21 cellular contexts compared by ENCODE assay signal in the genomic region with DNA sequence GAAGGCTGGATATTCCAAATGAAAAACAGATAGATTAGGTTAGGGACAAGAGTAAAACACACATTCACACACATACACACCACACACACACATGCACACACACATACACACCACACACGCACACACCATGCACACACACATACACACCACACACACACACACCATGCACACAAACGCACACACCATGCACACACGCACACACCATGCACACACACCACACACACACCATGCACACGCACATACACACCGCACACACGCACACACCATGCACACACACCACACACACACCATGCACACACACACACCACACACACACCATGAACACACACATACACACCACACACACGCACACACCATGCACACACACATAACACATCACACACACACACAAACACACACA.
DNase-seq lines count a peak whose midpoint lies in the region; ATAC-seq, FAIRE-seq and TF ChIP-seq lines count a peak whose summit lies in the region.
"Had no signal": no experiment of that assay in that cellular context is flagged by ENCODE, and none has a peak within 500 bp of the region (broad histone marks: within the 10 kb centered on the region; RNA-seq: fewer than 3 reads in every experiment).

No MANE protein-coding gene starts in this region.

- H3K27ac Mint-ChIP-seq in T-cell, result no peak overlapping the region
- H3K27ac Mint-ChIP-seq in Caco-2 (ENCODE audit: unreplicated experiment), result no peak overlapping the region
- H3K27ac Mint-ChIP-seq: CD4-positive, CD25-positive, alpha-beta regulatory T cell; CD8-positive, alpha-beta memory T cell; GM23338; IgD-negative memory B cell had no signal

- SMC1A ChIA-PET in GM12878 (lab: Charles Lee; ENCODE audit: uncharacterized antibody, unreplicated experiment), result no interaction called here

- intact Hi-C loops in GM12878 (cut with micrococcal nuclease; ENCODE audit: unreplicated experiment), result no loop called here
- intact Hi-C loops in Caco-2 (cut with micrococcal nuclease; ENCODE audit: unreplicated experiment), result no loop called here

- H2BK5ac ChIP-seq in neuronal stem cell (ENCODE audit: low read length), result no peak overlapping the region

- TF ChIP-seq EP300 in GM12878 (IDR thresholded peaks at IDR 0.05; ENCODE audit: borderline replicate concordance in 1 of 2, control insufficient read depth in 1 of 2, low read depth in 2 of 2, low read length in 2 of 2), result no peak

- no peaks in the 10 kb centered on the region for H3K36me3 ChIP-seq in HEK293 (ENCODE audit: control insufficient read depth in 2 of 2, insufficient read depth in 1 of 2, low read length in 2 of 2)
- H3K36me3 ChIP-seq in GM12878 (ENCODE audit: control insufficient read depth in 2 of 2, insufficient read depth in 2 of 2, low read length in 1 of 2), result no peaks in the 10 kb centered on the region
- H3K36me3 ChIP-seq in neuronal stem cell (replicated peaks in 1 of 2; ENCODE audit: control insufficient read depth in 2 of 2, insufficient read depth in 2 of 2, low read length in 2 of 2), result peaks cover 0 to 2% of the 10 kb centered on the region in 2 donors
- no peaks in the 10 kb centered on the region for H3K36me3 ChIP-seq in Caco-2 (ENCODE audit: control insufficient read depth, insufficient read depth, low read length)
- H3K36me3 ChIP-seq: BE2C had no signal

- H3K4ac ChIP-seq in neuronal stem cell (ENCODE audit: low read length), result peak overlapping the region; percentile 2

- H4K8ac ChIP-seq in neuronal stem cell (ENCODE audit: low read depth, low read length), result no peak overlapping the region

- no peak for FAIRE-seq in GM12878 (lab: Jason Lieb, UNC)
- FAIRE-seq: A204.1, D721Med, G401.6 had no signal

- H3K79me2 ChIP-seq in GM12878 (ENCODE audit: control insufficient read depth, insufficient read depth, low read length), result no peaks in the 10 kb centered on the region

- H3K36me3 Mint-ChIP-seq in T-cell (no peaks in the 10 kb centered on the region), Caco-2 (ENCODE audit: insufficient read depth, unreplicated experiment) (no peaks in the 10 kb centered on the region)
- H3K36me3 Mint-ChIP-seq: CD4-positive, CD25-positive, alpha-beta regulatory T cell; CD8-positive, alpha-beta memory T cell; IgD-negative memory B cell had no signal

- no peak overlapping the region for H2BK15ac ChIP-seq in neuronal stem cell (ENCODE audit: low read length)

- peak overlapping the region; percentile 98 for H3K14ac ChIP-seq in neuronal stem cell (ENCODE audit: low read length)

- no peaks in the 10 kb centered on the region for H3K79me1 ChIP-seq in neuronal stem cell (ENCODE audit: low read depth, low read length)

- H3K4me3 ChIP-seq in HEK293 (ENCODE audit: low read depth, low read length), result no peak overlapping the region
- H3K4me3 ChIP-seq in GM12878, result no peak overlapping the region
- H3K4me3 ChIP-seq in neuronal stem cell (ENCODE audit: low read length in 2 of 2), result peak overlapping the region in 1 of 2 donors; percentile 63
- no peak overlapping the region for H3K4me3 ChIP-seq in Caco-2 (ENCODE audit: low read depth, low read length)
- H3K4me3 ChIP-seq: GM23338 had no signal

- H3K18ac ChIP-seq in neuronal stem cell (ENCODE audit: low read length), result no peak overlapping the region

- H4K20me1 ChIP-seq in GM12878 (ENCODE audit: control insufficient read depth, insufficient read depth), result no peaks in the 10 kb centered on the region

- no peak for TF ChIP-seq POLR2A in GM12878 (IDR thresholded peaks at IDR 0.05; ENCODE audit: low read depth, low read length)

- TF ChIP-seq CTCF in HEK293 (tag by site-specific recombination; IDR thresholded peaks at IDR 0.05), result no peak
- no peak for TF ChIP-seq CTCF in GM12878 (IDR thresholded peaks at IDR 0.05 in 2 of 3, conservative IDR thresholded peaks at IDR 0.05 in 1 of 3; ENCODE audit: control insufficient read depth in 2 of 3, extremely low read depth in 1 of 3, insufficient read depth in 1 of 3, low read depth in 3 of 3, low read length in 3 of 3)
- TF ChIP-seq CTCF in Caco-2 (IDR thresholded peaks at IDR 0.05; ENCODE audit: insufficient read depth in 1 of 2, low read depth in 1 of 2, low read length in 1 of 2, severe bottlenecking in 1 of 2, unreplicated experiment in 1 of 2), result no peak

- H3K9me3 ChIP-seq in HEK293 (ENCODE audit: control insufficient read depth, insufficient read depth, low read depth, low read length) (no peaks in the 10 kb centered on the region), GM12878 (replicated peaks; ENCODE audit: control insufficient read depth, insufficient read depth, low read length) (no peaks in the 10 kb centered on the region), neuronal stem cell (replicated peaks in 1 of 2; ENCODE audit: control insufficient read depth in 2 of 2, insufficient read depth in 1 of 2, low read depth in 1 of 2, low read length in 2 of 2) (peaks cover 0 to 4% of the 10 kb centered on the region in 2 donors), Caco-2 (0 out of 2 replicates have a peak, but pooled peaks cover 3% of the 10 kb centered on the region)
- H3K9me3 ChIP-seq: BE2C had no signal

- H3K4me3 Mint-ChIP-seq in T-cell (no peak overlapping the region), Caco-2 (ENCODE audit: unreplicated experiment) (no peak overlapping the region)
- H3K4me3 Mint-ChIP-seq: CD4-positive, CD25-positive, alpha-beta regulatory T cell; CD8-positive, alpha-beta memory T cell; GM23338; IgD-negative memory B cell had no signal

- POLR2A ChIA-PET in HEK293 (lab: Yijun Ruan, JAX), result no interaction called here
- POLR2A ChIA-PET in GM12878 (lab: Charles Lee), result no interaction called here
- POLR2A ChIA-PET in T-cell (lab: Charles Lee), result no interaction called here
- POLR2A ChIA-PET in Caco-2 (lab: Charles Lee), result no interaction called here

- in situ Hi-C loops in GM12878 (cut with MboI), result no loop called here

- no peak overlapping the region for H2BK12ac ChIP-seq in neuronal stem cell (ENCODE audit: low read length)

- no peak for TF ChIP-seq RAD21 in GM12878 (IDR thresholded peaks at IDR 0.05; ENCODE audit: insufficient read depth, low read depth, low read length)

- H3K23ac ChIP-seq in neuronal stem cell (ENCODE audit: low read depth, low read length, poor library complexity), result no peak overlapping the region

- WGBS in GM12878 (ENCODE audit: insufficient coverage, insufficient replicate concordance, low lambda C conversion rate, missing lambda C conversion rate), result 74% methylated on average over 7 of the region's 7 CpGs
- WGBS in neuronal stem cell (ENCODE audit: extremely low coverage in 2 of 2, insufficient read length in 2 of 2, insufficient replicate concordance in 1 of 2), 2 donors, result no CpG with 5 or more reads among the region's 7 CpGs

- 0 out of 2 replicates have a peak, but pooled peaks cover 3% of the 10 kb centered on the region for H3K4me1 ChIP-seq in HEK293 (ENCODE audit: control insufficient read depth, insufficient read depth, low read length)
- H3K4me1 ChIP-seq in GM12878 (ENCODE audit: control insufficient read depth, insufficient read depth, low read length), result no peaks in the 10 kb centered on the region
- peaks cover 2 to 14% of the 10 kb centered on the region in 2 donors for H3K4me1 ChIP-seq in neuronal stem cell (ENCODE audit: control insufficient read depth in 2 of 2, insufficient read depth in 1 of 2, low read depth in 1 of 2, low read length in 2 of 2)
- no peaks in the 10 kb centered on the region for H3K4me1 ChIP-seq in Caco-2

- H2AK5ac ChIP-seq in neuronal stem cell (ENCODE audit: low read depth, low read length), result no peak overlapping the region

- no peak for ATAC-seq in GM12878
- no peak for ATAC-seq in GM18511 (IDR thresholded peaks at IDR 0.05; ENCODE audit: unreplicated experiment)
- no peak for ATAC-seq in T-cell (replicated peaks in 1 of 4)
- ATAC-seq: GM23338 had no signal

- H2AFZ ChIP-seq in GM12878 (ENCODE audit: control insufficient read depth, low read depth, low read length) (no peak overlapping the region), neuronal stem cell (ENCODE audit: low read length) (peak overlapping the region; percentile 67)
- H2AFZ ChIP-seq: GM23338 had no signal

- H3K27me3 ChIP-seq in GM12878 (replicated peaks in 1 of 2; ENCODE audit: control insufficient read depth in 2 of 2, insufficient read depth in 2 of 2, low read length in 1 of 2), result no peaks in the 10 kb centered on the region
- no peaks in the 10 kb centered on the region for H3K27me3 ChIP-seq in neuronal stem cell (ENCODE audit: control insufficient read depth in 3 of 3, insufficient read depth in 3 of 3, low read depth in 1 of 3, low read length in 3 of 3)
- H3K27me3 ChIP-seq in Caco-2 (replicated peaks; ENCODE audit: control insufficient read depth, insufficient read depth, low read length), result no peaks in the 10 kb centered on the region
- H3K27me3 ChIP-seq: BE2C had no signal

- DNase-seq in GM12878 (ENCODE audit: low read depth, low spot score) (no peak), neuronal stem cell (ENCODE audit: low spot score) (no peak), T-cell (no peak), NCI-H2196 treated with DMSO at 0.1 percent for 48 hours (lab: John Stamatoyannopoulos, UW; ENCODE audit: unreplicated experiment) (no peak), Caco-2 (no peak)
- DNase-seq: ACHN; BE2C; C1 segment of cervical spinal cord; CD4-positive, CD25-positive, alpha-beta regulatory T cell; CD8-positive, alpha-beta memory T cell; COR-L47; H7; Kasumi-1; KG1 had no signal

- H3K9ac ChIP-seq in GM12878 (ENCODE audit: control insufficient read depth, insufficient read depth, low read length) (no peak overlapping the region), neuronal stem cell (ENCODE audit: low read depth, low read length, poor library complexity) (peak overlapping the region; percentile 56)

- H3K4me2 ChIP-seq in GM12878 (ENCODE audit: control insufficient read depth, insufficient read depth), result no peak overlapping the region
- no peak overlapping the region for H3K4me2 ChIP-seq in neuronal stem cell (ENCODE audit: insufficient read depth, low read length, poor library complexity, severe bottlenecking)
- H3K4me2 ChIP-seq: GM23338 had no signal

- RAD21 ChIA-PET in GM12878 (lab: Charles Lee; ENCODE audit: unreplicated experiment), result no interaction called here

- H3K4me1 Mint-ChIP-seq in T-cell, result no peaks in the 10 kb centered on the region
- H3K4me1 Mint-ChIP-seq in Caco-2 (ENCODE audit: low read depth, unreplicated experiment), result no peaks in the 10 kb centered on the region
- H3K4me1 Mint-ChIP-seq: CD4-positive, CD25-positive, alpha-beta regulatory T cell; CD8-positive, alpha-beta memory T cell; GM23338; IgD-negative memory B cell had no signal

- H3K27me3 Mint-ChIP-seq in T-cell (no peaks in the 10 kb centered on the region), Caco-2 (ENCODE audit: insufficient read depth, unreplicated experiment) (no peaks in the 10 kb centered on the region)
- H3K27me3 Mint-ChIP-seq: CD4-positive, CD25-positive, alpha-beta regulatory T cell; CD8-positive, alpha-beta memory T cell; IgD-negative memory B cell had no signal

- H3K9me3 Mint-ChIP-seq in T-cell, result peaks cover 0 to 4% (median 0%) of the 10 kb centered on the region in 3 donors
- H3K9me3 Mint-ChIP-seq in Caco-2 (ENCODE audit: unreplicated experiment), result no peaks in the 10 kb centered on the region
- H3K9me3 Mint-ChIP-seq: GM23338 had no signal

- no peak overlapping the region for H2BK120ac ChIP-seq in neuronal stem cell (ENCODE audit: low read depth, low read length)

- H3K27ac ChIP-seq in HEK293 (ENCODE audit: extremely low read depth, low read depth, low read length), result no peak overlapping the region
- H3K27ac ChIP-seq in GM12878 (ENCODE audit: control insufficient read depth, insufficient read depth), result no peak overlapping the region
- H3K27ac ChIP-seq in neuronal stem cell (replicated peaks; ENCODE audit: low read length), result no peak overlapping the region

- H4K91ac ChIP-seq in neuronal stem cell (ENCODE audit: low read depth, low read length, poor library complexity), result peak overlapping the region; percentile 44

- BruUV-seq in GM12878 (replicated peaks; lab: Mats Ljungman, UMichigan) (no TSS peak), Caco-2 (replicated peaks; lab: Mats Ljungman, UMichigan) (no TSS peak)

- CTCF ChIA-PET in HEK293 (lab: Yijun Ruan, JAX) (interaction anchor here (0.7 kb wide), 1 partner anchor 339 kb away, joined by 3 read pairs; no protein-coding TSS in a partner anchor), GM12878 (lab: Yijun Ruan, JAX) (no interaction called here), T-cell (lab: Charles Lee) (no interaction called here), Caco-2 (lab: Charles Lee) (no interaction called here)
